9 cellular contexts compared by ENCODE assay signal in genomic region chr3:146326875-146327543, GRCh38.
DNase-seq lines count a peak whose midpoint lies in the region; ATAC-seq and TF ChIP-seq lines count a peak whose summit lies in the region.
"Had no signal": no experiment of that assay in that cellular context is flagged by ENCODE, and none has a peak within 500 bp of the region (broad histone marks: within the 10 kb centered on the region; RNA-seq: fewer than 3 reads in every experiment).

No MANE protein-coding gene starts in this region.

- H3K36me3 Mint-ChIP-seq in T-helper 17 cell (ENCODE audit: low read depth) = no peaks in the 10 kb centered on the region
- H3K36me3 Mint-ChIP-seq: memory B cell had no signal

- no peak overlapping the region for H3K27ac Mint-ChIP-seq in T-helper 17 cell
- H3K27ac Mint-ChIP-seq: memory B cell had no signal

- WGBS in body of pancreas, 2 donors = 20 to 26% methylated on average over 4 of the region's 4 CpGs

- intact Hi-C loops in body of pancreas (cut with DNase I) = loop anchor here (10.0 kb wide), 2 partner anchors 112 to 262 kb away; no protein-coding TSS in a partner anchor

- no peaks in the 10 kb centered on the region for H3K27me3 ChIP-seq in body of pancreas

- ATAC-seq in body of pancreas (peak; percentile 86), T-helper 17 cell (no peak), GM21447 (IDR thresholded peaks at IDR 0.05; ENCODE audit: unreplicated experiment) (no peak), HG03045 (IDR thresholded peaks at IDR 0.05; ENCODE audit: unreplicated experiment) (no peak)

- TF ChIP-seq POLR2A in NB4 (IDR thresholded peaks at IDR 0.05; ENCODE audit: extremely low read depth, insufficient read length) (no peak), body of pancreas (IDR thresholded peaks at IDR 0.05) (no peak)

- DNase-seq in DMS53 (lab: John Stamatoyannopoulos, UW) = peak; percentile 54
- peak; percentile 33 for DNase-seq in NB4 (ENCODE audit: low read depth)
- peak; percentile 41 to 66 (median 51) for DNase-seq in body of pancreas
- peak; percentile 49 for DNase-seq in kidney tubule cell (ENCODE audit: low spot score)
- no peak for DNase-seq in T-helper 17 cell
- no peak for DNase-seq in T-helper 1 cell

- no peak overlapping the region for H3K27ac ChIP-seq in body of pancreas

- H3K4me3 ChIP-seq in NB4 (ENCODE audit: low read depth, low read length) = no peak overlapping the region
- no peak overlapping the region for H3K4me3 ChIP-seq in body of pancreas

- no peaks in the 10 kb centered on the region for H3K4me1 Mint-ChIP-seq in T-helper 17 cell
- H3K4me1 Mint-ChIP-seq: memory B cell had no signal

- no peak overlapping the region for H3K4me3 Mint-ChIP-seq in T-helper 17 cell
- H3K4me3 Mint-ChIP-seq: memory B cell had no signal

- peaks cover 17% of the 10 kb centered on the region for H3K27me3 Mint-ChIP-seq in T-helper 17 cell
- H3K27me3 Mint-ChIP-seq: memory B cell had no signal

- TF ChIP-seq CTCF in NB4 (IDR thresholded peaks at IDR 0.05; ENCODE audit: low read depth, low read length) = peak; percentile 18
- TF ChIP-seq CTCF in body of pancreas (IDR thresholded peaks at IDR 0.05) = peak in 6 of 7 experiments; percentile 37 to 86 (median 78)

- H3K9me3 ChIP-seq in body of pancreas (no peaks in the 10 kb centered on the region), T-helper 17 cell (ENCODE audit: control insufficient read depth, low read length, poor library complexity, severe bottlenecking) (no peaks in the 10 kb centered on the region)

- H3K36me3 ChIP-seq in body of pancreas (replicated peaks in 1 of 2; ENCODE audit: insufficient read depth in 1 of 2, low read depth in 2 of 2) = no peaks in the 10 kb centered on the region

- H3K4me1 ChIP-seq in body of pancreas = no peaks in the 10 kb centered on the region

Comparison
In these comparisons a context has a peak if more than half of its experiments do, and no peak if none do; other contexts are left out.
1. DNase-seq: peak in DMS53 (single experiment), NB4 (single experiment), body of pancreas (4 of 4) and kidney tubule cell (single experiment); none in T-helper 17 cell (0 of 3) and T-helper 1 cell (0 of 5).